Comparison of ENCODE assay signal across 8 cellular contexts in the genomic region with DNA sequence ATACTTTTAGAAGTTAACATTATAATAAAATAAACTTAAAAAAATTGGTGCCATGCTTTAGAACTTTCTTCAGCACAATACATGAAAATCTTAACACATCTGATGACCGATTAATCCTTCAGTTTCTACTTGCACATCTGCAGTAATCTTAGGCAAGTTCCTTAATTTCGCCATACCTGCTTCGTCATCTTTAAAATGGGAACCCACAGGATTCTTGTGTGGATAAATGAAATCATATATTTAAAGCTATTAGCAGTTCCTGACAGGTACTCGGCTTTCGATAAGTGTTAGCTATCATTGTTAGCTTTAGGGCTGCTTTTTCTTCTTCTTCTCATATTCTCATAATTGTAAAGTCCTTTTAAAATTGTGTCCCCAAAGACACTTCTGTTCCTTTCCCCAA. TPM values are rescaled to one million over a fixed set of nuclear protein-coding genes. Genes with fewer than 3 reads are reported as not detected.
A peak's percentile ranks its signal among the peaks of the same experiment; 100 is the strongest.
DNase-seq lines count a peak whose midpoint lies in the region; ATAC-seq, FAIRE-seq and TF ChIP-seq lines count a peak whose summit lies in the region.

No MANE protein-coding gene starts in this region.

- H3K4me1 ChIP-seq in kidney (ENCODE audit: control insufficient read depth in 1 of 2, insufficient read depth in 1 of 2, low read depth in 1 of 2, low read length in 2 of 2) (peaks cover 0 to 4% of the 10 kb centered on the region in 2 donors), thyroid gland (peaks cover 5 to 7% of the 10 kb centered on the region in 2 donors)

- peaks cover 26% of the 10 kb centered on the region for H3K4me1 Mint-ChIP-seq in activated T-cell treated with anti-CD3 and anti-CD28 coated beads, Interleukin-2, amount 50 U/mL, for 24 hours (ENCODE audit: low read depth)
- H3K4me1 Mint-ChIP-seq in activated T-helper 17 cell treated with anti-CD3 and anti-CD28 coated beads, Interleukin-2, amount 50 U/mL, for 72 hours: peaks cover 5% of the 10 kb centered on the region

- no peak for DNase-seq in activated T-cell treated with anti-CD3 and anti-CD28 coated beads, Interleukin-2, amount 50 U/mL, for 24 hours
- DNase-seq in activated T-cell treated with anti-CD3 and anti-CD28 coated beads for 4 hours (no peak), kidney (no peak), thyroid gland (no peak), T-helper 9 cell (no peak), NCI-H510A treated with DMSO at 0.1 percent for 48 hours (lab: John Stamatoyannopoulos, UW) (no peak)

- 48 to 53% methylated on average over 5 of the region's 5 CpGs for WGBS in thyroid gland, 2 donors

- H3K4me3 ChIP-seq in kidney (ENCODE audit: low read length in 2 of 2) (peak overlapping the region; percentile 89 to 100), thyroid gland (replicated peaks in 1 of 3) (peak overlapping the region in 2 of 3 donors; percentile 42 to 58)

- H3K36me3 ChIP-seq in kidney (ENCODE audit: control insufficient read depth in 1 of 2, insufficient read depth in 2 of 2, low read length in 2 of 2) (no peaks in the 10 kb centered on the region), thyroid gland (no peaks in the 10 kb centered on the region)

- H3K27me3 ChIP-seq in thyroid gland: no peaks in the 10 kb centered on the region

- H3K9me3 Mint-ChIP-seq in activated T-cell treated with anti-CD3 and anti-CD28 coated beads, Interleukin-2, amount 50 U/mL, for 24 hours: no peaks in the 10 kb centered on the region
- no peaks in the 10 kb centered on the region for H3K9me3 Mint-ChIP-seq in activated T-helper 17 cell treated with anti-CD3 and anti-CD28 coated beads, Interleukin-2, amount 50 U/mL, for 72 hours

- peaks cover 10% of the 10 kb centered on the region for H3K36me3 Mint-ChIP-seq in activated T-cell treated with anti-CD3 and anti-CD28 coated beads, Interleukin-2, amount 50 U/mL, for 24 hours (ENCODE audit: low read depth)
- no peaks in the 10 kb centered on the region for H3K36me3 Mint-ChIP-seq in activated T-helper 17 cell treated with anti-CD3 and anti-CD28 coated beads, Interleukin-2, amount 50 U/mL, for 72 hours (ENCODE audit: low read depth)

- peak overlapping the region in 1 of 2 donors; percentile 81 for H3K27ac ChIP-seq in kidney (ENCODE audit: low read depth in 2 of 2, low read length in 2 of 2)
- H3K27ac ChIP-seq in thyroid gland: peak overlapping the region; percentile 28 to 84 (median 75)

- ATAC-seq in activated T-helper 17 cell treated with anti-CD3 and anti-CD28 coated beads, Interleukin-2, amount 50 U/mL, for 72 hours (replicated peaks): no peak
- no peak for ATAC-seq in HG02840 (IDR thresholded peaks at IDR 0.05; ENCODE audit: low FRiP score, unreplicated experiment)

- no peaks in the 10 kb centered on the region for H3K27me3 Mint-ChIP-seq in activated T-cell treated with anti-CD3 and anti-CD28 coated beads, Interleukin-2, amount 50 U/mL, for 24 hours
- no peaks in the 10 kb centered on the region for H3K27me3 Mint-ChIP-seq in activated T-helper 17 cell treated with anti-CD3 and anti-CD28 coated beads, Interleukin-2, amount 50 U/mL, for 72 hours

- no peak for FAIRE-seq in kidney (lab: Jason Lieb, UNC)

- intact Hi-C loops in kidney (cut with DNase I): no loop called here
- intact Hi-C loops in thyroid gland (cut with DNase I): no loop called here

- peak overlapping the region; percentile 99 for H3K4me3 Mint-ChIP-seq in activated T-cell treated with anti-CD3 and anti-CD28 coated beads, Interleukin-2, amount 50 U/mL, for 24 hours
- peak overlapping the region; percentile 90 for H3K4me3 Mint-ChIP-seq in activated T-helper 17 cell treated with anti-CD3 and anti-CD28 coated beads, Interleukin-2, amount 50 U/mL, for 72 hours

- peak overlapping the region; percentile 71 to 96 for H3K9ac ChIP-seq in kidney (ENCODE audit: low read length in 2 of 2)

- TF ChIP-seq CTCF in kidney (IDR thresholded peaks at IDR 0.05; ENCODE audit: borderline replicate concordance, extremely low read depth, insufficient read depth) (no peak), thyroid gland (IDR thresholded peaks at IDR 0.05) (no peak)

- peak overlapping the region; percentile 95 for H3K27ac Mint-ChIP-seq in activated T-cell treated with anti-CD3 and anti-CD28 coated beads, Interleukin-2, amount 50 U/mL, for 24 hours
- H3K27ac Mint-ChIP-seq in activated T-helper 17 cell treated with anti-CD3 and anti-CD28 coated beads, Interleukin-2, amount 50 U/mL, for 72 hours: peak overlapping the region; percentile 87

- no peaks in the 10 kb centered on the region for H3K9me3 ChIP-seq in kidney (ENCODE audit: control insufficient read depth in 1 of 2, low read length in 2 of 2)
- no peaks in the 10 kb centered on the region for H3K9me3 ChIP-seq in thyroid gland

- TF ChIP-seq POLR2A in thyroid gland (IDR thresholded peaks at IDR 0.05): no peak

RNA-seq across cellular contexts. Expression of gene VPS50, which starts 0.9 kb away (rescaled TPM):
- 10 to 100 TPM; 20.4 to 27.4 TPM for total RNA-seq in activated T-helper 17 cell treated with anti-CD3 and anti-CD28 coated beads, Interleukin-2, amount 50 U/mL, for 72 hours
- total RNA-seq in kidney (33.8 TPM), thyroid gland (10 to 100 TPM; 27.4 to 41.1 (median 36.0) TPM)
- polyA plus RNA-seq in kidney (ENCODE audit: insufficient read depth, low read depth, low replicate concordance): 12.9 TPM

RNA-seq across cellular contexts. Expression of gene HEPACAM2, which starts 5.0 kb away (rescaled TPM):
- total RNA-seq in activated T-helper 17 cell treated with anti-CD3 and anti-CD28 coated beads, Interleukin-2, amount 50 U/mL, for 72 hours: not detected
- total RNA-seq in kidney (2.5 TPM), thyroid gland (under 1 TPM in 2 of 4 donors, not detected in 2; 0.13 to 0.22 TPM)
- polyA plus RNA-seq in kidney (ENCODE audit: insufficient read depth, low read depth, low replicate concordance): 15.1 TPM
